22 cellular contexts compared by ENCODE assay signal in the genomic region with DNA sequence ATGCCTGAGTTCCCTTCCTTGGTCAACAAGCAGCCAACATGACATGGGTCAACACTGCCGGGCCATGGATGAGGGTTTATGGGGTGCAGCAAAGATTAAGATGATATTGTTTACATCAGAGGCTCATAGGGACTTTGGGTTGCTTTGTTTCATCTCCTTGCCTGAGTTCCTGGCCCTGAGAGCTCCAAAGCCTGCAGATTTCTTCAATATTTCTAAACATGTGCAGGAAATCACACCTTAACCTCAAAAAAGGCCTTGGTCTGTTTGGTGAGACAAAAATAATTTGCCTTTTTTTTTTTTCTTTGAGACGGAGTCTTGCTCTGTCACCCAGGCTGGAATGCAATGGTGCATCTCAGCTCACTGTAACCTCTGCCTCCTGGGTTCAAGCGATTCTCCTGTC. TPM values are rescaled to one million over a fixed set of nuclear protein-coding genes. Genes with fewer than 3 reads are reported as not detected.
DNase-seq lines count a peak whose midpoint lies in the region; ATAC-seq and TF ChIP-seq lines count a peak whose summit lies in the region.
"Had no signal": no experiment of that assay in that cellular context is flagged by ENCODE, and none has a peak within 500 bp of the region (broad histone marks: within the 10 kb centered on the region; RNA-seq: fewer than 3 reads in every experiment).

No MANE protein-coding gene starts in this region.

- H3K4me3 ChIP-seq in thoracic aorta, result peak overlapping the region; percentile 51
- H3K4me3 ChIP-seq: prostate gland had no signal

- peaks cover 43% of the 10 kb centered on the region for H3K4me1 Mint-ChIP-seq in activated CD4-positive, alpha-beta memory T cell treated with anti-CD3 and anti-CD28 coated beads, Interleukin-2, amount 10 ng/mL, durations not matched to agents 7 days and 5 days
- H3K4me1 Mint-ChIP-seq in activated CD4-positive, alpha-beta memory T cell treated with anti-CD3 and anti-CD28 coated beads for 36 hours (ENCODE audit: low read depth), result peaks cover 42% of the 10 kb centered on the region
- peaks cover 36% of the 10 kb centered on the region for H3K4me1 Mint-ChIP-seq in T-helper 2 cell treated with Interferon-gamma antibody and Interleukin-4, amounts not matched to agents 5 μg/mL and 100 μg/mL, for 36 hours (ENCODE audit: low read depth)
- H3K4me1 Mint-ChIP-seq in effector memory CD8-positive, alpha-beta T cell (ENCODE audit: low read depth in 2 of 2), result peaks cover 79 to 84% of the 10 kb centered on the region in 2 donors

- intact Hi-C loops in activated CD4-positive, alpha-beta memory T cell treated with anti-CD3 and anti-CD28 coated beads for 36 hours (cut with micrococcal nuclease), result loop anchor here (2.0 kb wide), 1 partner anchor 27 kb away; no protein-coding TSS in a partner anchor

- TF ChIP-seq CTCF in thoracic aorta (IDR thresholded peaks at IDR 0.05), result no peak

- peaks cover 18% of the 10 kb centered on the region for H3K36me3 Mint-ChIP-seq in activated CD4-positive, alpha-beta memory T cell treated with anti-CD3 and anti-CD28 coated beads, Interleukin-2, amount 10 ng/mL, durations not matched to agents 7 days and 5 days (ENCODE audit: low read depth)
- peaks cover 6% of the 10 kb centered on the region for H3K36me3 Mint-ChIP-seq in activated CD4-positive, alpha-beta memory T cell treated with anti-CD3 and anti-CD28 coated beads for 36 hours
- H3K36me3 Mint-ChIP-seq in T-helper 2 cell treated with Interferon-gamma antibody and Interleukin-4, amounts not matched to agents 5 μg/mL and 100 μg/mL, for 36 hours (ENCODE audit: low read depth), result peaks cover 2% of the 10 kb centered on the region
- peaks cover 32% of the 10 kb centered on the region for H3K36me3 Mint-ChIP-seq in effector memory CD8-positive, alpha-beta T cell (ENCODE audit: insufficient read depth)

- H3K9me3 ChIP-seq in thoracic aorta, result no peaks in the 10 kb centered on the region
- H3K9me3 ChIP-seq: ascending aorta, BE2C, heart right ventricle, prostate gland had no signal

- no peak for DNase-seq in activated CD4-positive, alpha-beta memory T cell treated with anti-CD3 and anti-CD28 coated beads, Interleukin-2, amount 10 ng/mL, durations not matched to agents 7 days and 5 days
- DNase-seq in activated CD4-positive, alpha-beta memory T cell treated with anti-CD3 and anti-CD28 coated beads for 36 hours, result no peak
- no peak for DNase-seq in T-helper 2 cell treated with Interferon-gamma antibody and Interleukin-4, amounts not matched to agents 5 μg/mL and 100 μg/mL, for 36 hours (ENCODE audit: low spot score)
- DNase-seq in effector memory CD8-positive, alpha-beta T cell, result peak; percentile 34 to 41 (median 35)
- no peak for DNase-seq in thoracic aorta (ENCODE audit: low spot score)
- no peak for DNase-seq in NCI-H1092 (lab: John Stamatoyannopoulos, UW)
- no peak for DNase-seq in cerebellar cortex (ENCODE audit: low spot score)
- no peak for DNase-seq in AG08396 (ENCODE audit: low spot score)
- DNase-seq: BE2C; cerebellar nuclear complex; effector CD4-positive, alpha-beta T cell; EL; erythroblast; foreskin fibroblast; heart right ventricle; NCI-H2081 treated with DMSO at 0.1 percent for 48 hours; NCI-H446; Right ventricle myocardium superior; stimulated activated naive CD4-positive, alpha-beta T cell treated with Interleukin-2 at 50 U/mL for 16 hours had no signal

- peaks cover 11% of the 10 kb centered on the region for H3K9me3 Mint-ChIP-seq in activated CD4-positive, alpha-beta memory T cell treated with anti-CD3 and anti-CD28 coated beads, Interleukin-2, amount 10 ng/mL, durations not matched to agents 7 days and 5 days
- H3K9me3 Mint-ChIP-seq in activated CD4-positive, alpha-beta memory T cell treated with anti-CD3 and anti-CD28 coated beads for 36 hours, result peaks cover 5% of the 10 kb centered on the region
- H3K9me3 Mint-ChIP-seq in T-helper 2 cell treated with Interferon-gamma antibody and Interleukin-4, amounts not matched to agents 5 μg/mL and 100 μg/mL, for 36 hours, result no peaks in the 10 kb centered on the region
- peaks cover 0 to 5% of the 10 kb centered on the region in 2 donors for H3K9me3 Mint-ChIP-seq in effector memory CD8-positive, alpha-beta T cell

- peak; percentile 48 for ATAC-seq in effector memory CD8-positive, alpha-beta T cell (replicated peaks)
- ATAC-seq in thoracic aorta (ENCODE audit: insufficient number of reproducible peaks, low FRiP score, low read depth), result no peak
- ATAC-seq: heart right ventricle had no signal

- H3K27me3 Mint-ChIP-seq in activated CD4-positive, alpha-beta memory T cell treated with anti-CD3 and anti-CD28 coated beads, Interleukin-2, amount 10 ng/mL, durations not matched to agents 7 days and 5 days, result peaks cover 34% of the 10 kb centered on the region
- no peaks in the 10 kb centered on the region for H3K27me3 Mint-ChIP-seq in activated CD4-positive, alpha-beta memory T cell treated with anti-CD3 and anti-CD28 coated beads for 36 hours
- H3K27me3 Mint-ChIP-seq in T-helper 2 cell treated with Interferon-gamma antibody and Interleukin-4, amounts not matched to agents 5 μg/mL and 100 μg/mL, for 36 hours (ENCODE audit: low read depth), result peaks cover 16% of the 10 kb centered on the region
- H3K27me3 Mint-ChIP-seq in effector memory CD8-positive, alpha-beta T cell, result no peaks in the 10 kb centered on the region

- H3K36me3 ChIP-seq in thoracic aorta, result no peaks in the 10 kb centered on the region
- H3K36me3 ChIP-seq: ascending aorta, BE2C, prostate gland had no signal

- H3K27me3 ChIP-seq in thoracic aorta (replicated peaks; ENCODE audit: insufficient read depth), result no peaks in the 10 kb centered on the region
- H3K27me3 ChIP-seq: ascending aorta, BE2C had no signal

- no peak overlapping the region for H3K4me3 Mint-ChIP-seq in activated CD4-positive, alpha-beta memory T cell treated with anti-CD3 and anti-CD28 coated beads, Interleukin-2, amount 10 ng/mL, durations not matched to agents 7 days and 5 days
- no peak overlapping the region for H3K4me3 Mint-ChIP-seq in activated CD4-positive, alpha-beta memory T cell treated with anti-CD3 and anti-CD28 coated beads for 36 hours
- peak overlapping the region; percentile 19 for H3K4me3 Mint-ChIP-seq in T-helper 2 cell treated with Interferon-gamma antibody and Interleukin-4, amounts not matched to agents 5 μg/mL and 100 μg/mL, for 36 hours
- H3K4me3 Mint-ChIP-seq in effector memory CD8-positive, alpha-beta T cell, result peak overlapping the region; percentile 75 to 83

- POLR2A ChIA-PET in activated CD4-positive, alpha-beta memory T cell treated with anti-CD3 and anti-CD28 coated beads, Interleukin-2, amount 10 ng/mL, durations not matched to agents 7 days and 5 days (lab: Charles Lee), result interaction anchor here (0.9 to 3.2 kb wide), 7 partner anchors 9 to 304 kb away, joined by 3 to 11 read pairs (median 4); partner anchors contain the start of genes DUSP23 and TAGLN2
- POLR2A ChIA-PET in activated CD4-positive, alpha-beta memory T cell treated with anti-CD3 and anti-CD28 coated beads for 36 hours (lab: Charles Lee), result interaction anchor here (0.6 kb wide), 1 partner anchor 45 kb away, joined by 3 read pairs; no protein-coding TSS in a partner anchor

- H3K4me1 ChIP-seq in thoracic aorta (ENCODE audit: control insufficient read depth in 1 of 2, low read depth in 2 of 2), result peaks cover 3 to 10% of the 10 kb centered on the region in 2 donors
- H3K4me1 ChIP-seq: ascending aorta, BE2C, prostate gland had no signal

- peak overlapping the region; percentile 40 for H3K27ac Mint-ChIP-seq in activated CD4-positive, alpha-beta memory T cell treated with anti-CD3 and anti-CD28 coated beads, Interleukin-2, amount 10 ng/mL, durations not matched to agents 7 days and 5 days
- H3K27ac Mint-ChIP-seq in activated CD4-positive, alpha-beta memory T cell treated with anti-CD3 and anti-CD28 coated beads for 36 hours, result no peak overlapping the region
- no peak overlapping the region for H3K27ac Mint-ChIP-seq in T-helper 2 cell treated with Interferon-gamma antibody and Interleukin-4, amounts not matched to agents 5 μg/mL and 100 μg/mL, for 36 hours
- H3K27ac Mint-ChIP-seq in effector memory CD8-positive, alpha-beta T cell, result peak overlapping the region; percentile 52 to 96

- H3K27ac ChIP-seq in thoracic aorta, result no peak overlapping the region
- H3K27ac ChIP-seq: ascending aorta, prostate gland had no signal

- CTCF ChIA-PET in activated CD4-positive, alpha-beta memory T cell treated with anti-CD3 and anti-CD28 coated beads, Interleukin-2, amount 10 ng/mL, durations not matched to agents 7 days and 5 days (lab: Charles Lee), result interaction anchor here (0.6 to 1.7 kb wide), 5 partner anchors 24 to 99 kb away, joined by 3 to 10 read pairs (median 4); no protein-coding TSS in a partner anchor
- CTCF ChIA-PET in activated CD4-positive, alpha-beta memory T cell treated with anti-CD3 and anti-CD28 coated beads for 36 hours (lab: Charles Lee), result no interaction called here

RNA-seq across cellular contexts. Expression of gene SLAMF8, which starts 0.9 kb away (rescaled TPM):
- under 1 TPM; 0.10 to 0.15 TPM for total RNA-seq in activated CD4-positive, alpha-beta memory T cell treated with anti-CD3 and anti-CD28 coated beads, Interleukin-2, amount 10 ng/mL, durations not matched to agents 7 days and 5 days
- under 1 TPM; 0.53 to 0.55 TPM for total RNA-seq in activated CD4-positive, alpha-beta memory T cell treated with anti-CD3 and anti-CD28 coated beads for 36 hours
- total RNA-seq in thoracic aorta, result 1 to 10 TPM; 5.6 to 9.9 TPM
- total RNA-seq: H1 had no signal

RNA-seq across cellular contexts. Expression of gene FCRL6, which starts 25.4 kb away (rescaled TPM):
- total RNA-seq in activated CD4-positive, alpha-beta memory T cell treated with anti-CD3 and anti-CD28 coated beads, Interleukin-2, amount 10 ng/mL, durations not matched to agents 7 days and 5 days, result not detected
- not detected for total RNA-seq in activated CD4-positive, alpha-beta memory T cell treated with anti-CD3 and anti-CD28 coated beads for 36 hours
- not detected for total RNA-seq in thoracic aorta
- total RNA-seq: ascending aorta, H1, prostate gland had no signal

RNA-seq across cellular contexts. Expression of gene VSIG8, which starts 34.9 kb away (rescaled TPM):
- not detected for total RNA-seq in activated CD4-positive, alpha-beta memory T cell treated with anti-CD3 and anti-CD28 coated beads, Interleukin-2, amount 10 ng/mL, durations not matched to agents 7 days and 5 days
- total RNA-seq in activated CD4-positive, alpha-beta memory T cell treated with anti-CD3 and anti-CD28 coated beads for 36 hours, result not detected
- not detected for total RNA-seq in thoracic aorta
- total RNA-seq: ascending aorta, H1, heart right ventricle, prostate gland, Right ventricle myocardium superior had no signal

RNA-seq across cellular contexts. Expression of gene DUSP23, which starts 46.8 kb away (rescaled TPM):
- total RNA-seq in activated CD4-positive, alpha-beta memory T cell treated with anti-CD3 and anti-CD28 coated beads, Interleukin-2, amount 10 ng/mL, durations not matched to agents 7 days and 5 days, result 10 to 100 TPM; 22.7 to 24.6 TPM
- 10 to 100 TPM; 26.9 to 28.3 TPM for total RNA-seq in activated CD4-positive, alpha-beta memory T cell treated with anti-CD3 and anti-CD28 coated beads for 36 hours
- total RNA-seq in thoracic aorta, result 100 to 1,000 TPM in 1 of 2 donors, 10 to 100 TPM in 1; 48.6 to 111 TPM

Comparison
In these comparisons a context has a peak if more than half of its experiments do, and no peak if none do; other contexts are left out.
1. H3K27ac Mint-ChIP-seq: peak in activated CD4-positive, alpha-beta memory T cell treated with anti-CD3 and anti-CD28 coated beads, Interleukin-2, amount 10 ng/mL, durations not matched to agents 7 days and 5 days (single experiment) and effector memory CD8-positive, alpha-beta T cell (2 of 2); none in activated CD4-positive, alpha-beta memory T cell treated with anti-CD3 and anti-CD28 coated beads for 36 hours (single experiment) and T-helper 2 cell treated with Interferon-gamma antibody and Interleukin-4, amounts not matched to agents 5 μg/mL and 100 μg/mL, for 36 hours (single experiment).
2. DNase-seq: peak in effector memory CD8-positive, alpha-beta T cell (3 of 3); none in activated CD4-positive, alpha-beta memory T cell treated with anti-CD3 and anti-CD28 coated beads, Interleukin-2, amount 10 ng/mL, durations not matched to agents 7 days and 5 days (single experiment), activated CD4-positive, alpha-beta memory T cell treated with anti-CD3 and anti-CD28 coated beads for 36 hours (single experiment), T-helper 2 cell treated with Interferon-gamma antibody and Interleukin-4, amounts not matched to agents 5 μg/mL and 100 μg/mL, for 36 hours (single experiment), thoracic aorta (single experiment), NCI-H1092 (single experiment), cerebellar cortex (single experiment) and AG08396 (single experiment).
3. H3K4me3 Mint-ChIP-seq: peak in T-helper 2 cell treated with Interferon-gamma antibody and Interleukin-4, amounts not matched to agents 5 μg/mL and 100 μg/mL, for 36 hours (single experiment) and effector memory CD8-positive, alpha-beta T cell (2 of 2); none in activated CD4-positive, alpha-beta memory T cell treated with anti-CD3 and anti-CD28 coated beads, Interleukin-2, amount 10 ng/mL, durations not matched to agents 7 days and 5 days (single experiment) and activated CD4-positive, alpha-beta memory T cell treated with anti-CD3 and anti-CD28 coated beads for 36 hours (single experiment).
4. RNA of gene SLAMF8, which starts 0.9 kb away (total RNA-seq): 5.6 to 9.9 TPM in thoracic aorta; 0.53 to 0.55 TPM in activated CD4-positive, alpha-beta memory T cell treated with anti-CD3 and anti-CD28 coated beads for 36 hours and 0.10 to 0.15 TPM in activated CD4-positive, alpha-beta memory T cell treated with anti-CD3 and anti-CD28 coated beads, Interleukin-2, amount 10 ng/mL, durations not matched to agents 7 days and 5 days; every median in the first group is over 4 times any median in the second.